9 cellular contexts compared by ENCODE assay signal in the genomic region with DNA sequence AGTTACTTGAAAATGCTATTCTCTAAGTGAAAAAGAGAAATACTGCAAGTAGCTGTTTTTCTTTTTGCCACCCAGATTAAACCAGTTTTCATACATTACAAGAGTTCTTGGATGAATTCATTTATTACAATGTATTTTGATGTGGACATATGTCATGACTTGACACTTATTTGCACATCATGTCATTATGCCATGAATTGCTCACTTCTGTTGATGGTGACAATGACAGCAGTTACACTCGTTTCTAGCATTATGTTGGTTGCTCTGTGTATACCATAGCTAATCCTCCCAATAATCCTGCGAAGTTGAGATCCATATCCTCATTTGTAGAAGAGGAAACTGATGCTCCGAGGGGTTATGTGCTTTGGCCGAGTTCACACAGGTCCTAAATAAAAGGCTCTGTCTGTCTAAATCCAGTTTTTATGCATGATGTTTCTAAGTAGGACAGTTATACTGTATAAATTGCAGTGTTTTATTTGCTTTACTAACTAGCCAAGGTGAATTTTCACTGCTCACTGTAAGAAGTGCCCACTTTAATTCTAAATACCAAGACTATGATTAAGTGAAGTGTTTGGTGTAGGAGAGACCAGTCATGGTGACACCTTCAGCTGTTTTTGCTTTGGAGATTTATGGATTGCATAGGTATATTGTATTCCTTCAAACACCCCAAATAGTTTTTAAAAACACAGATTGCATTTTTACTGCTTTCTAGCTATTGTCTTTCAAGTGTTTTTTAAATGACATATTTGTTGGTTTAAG. TPM values are rescaled to one million over a fixed set of nuclear protein-coding genes. Genes with fewer than 3 reads are reported as not detected.
A peak's percentile ranks its signal among the peaks of the same experiment; 100 is the strongest.
DNase-seq lines count a peak whose midpoint lies in the region; ATAC-seq and TF ChIP-seq lines count a peak whose summit lies in the region.
"Had no signal": no experiment of that assay in that cellular context is flagged by ENCODE, and none has a peak within 500 bp of the region (broad histone marks: within the 10 kb centered on the region; RNA-seq: fewer than 3 reads in every experiment).

No MANE protein-coding gene starts in this region.

- no peak for TF ChIP-seq CTCF in foreskin keratinocyte (conservative IDR thresholded peaks at IDR 0.05)

- peaks cover 89% of the 10 kb centered on the region for H3K4me1 Mint-ChIP-seq in activated T-cell treated with anti-CD3 and anti-CD28 coated beads, Interleukin-2, amount 50 U/mL, for 24 hours (ENCODE audit: low read depth)
- H3K4me1 Mint-ChIP-seq in stimulated activated naive B cell treated with anti-CD40 and anti-IgM and Interleukin-4, amounts not matched to agents 10 μg/mL and 1 μg/mL and 100 μg/mL, for 72 hours: peaks cover 45 to 69% of the 10 kb centered on the region in 2 donors

- H3K27me3 ChIP-seq in foreskin keratinocyte: no peaks in the 10 kb centered on the region

- H3K9me3 Mint-ChIP-seq in activated T-cell treated with anti-CD3 and anti-CD28 coated beads, Interleukin-2, amount 50 U/mL, for 24 hours: no peaks in the 10 kb centered on the region
- no peaks in the 10 kb centered on the region for H3K9me3 Mint-ChIP-seq in stimulated activated naive B cell treated with anti-CD40 and anti-IgM and Interleukin-4, amounts not matched to agents 10 μg/mL and 1 μg/mL and 100 μg/mL, for 72 hours

- peaks cover 59% of the 10 kb centered on the region for H3K4me1 ChIP-seq in foreskin keratinocyte

- H3K27ac Mint-ChIP-seq in activated T-cell treated with anti-CD3 and anti-CD28 coated beads, Interleukin-2, amount 50 U/mL, for 24 hours: peak overlapping the region; percentile 69
- H3K27ac Mint-ChIP-seq in stimulated activated naive B cell treated with anti-CD40 and anti-IgM and Interleukin-4, amounts not matched to agents 10 μg/mL and 1 μg/mL and 100 μg/mL, for 72 hours: peak overlapping the region; percentile 31

- no peak overlapping the region for H3K27ac ChIP-seq in foreskin keratinocyte

- peaks cover 73% of the 10 kb centered on the region for H3K36me3 Mint-ChIP-seq in activated T-cell treated with anti-CD3 and anti-CD28 coated beads, Interleukin-2, amount 50 U/mL, for 24 hours (ENCODE audit: low read depth)
- peaks cover 28 to 42% of the 10 kb centered on the region in 2 donors for H3K36me3 Mint-ChIP-seq in stimulated activated naive B cell treated with anti-CD40 and anti-IgM and Interleukin-4, amounts not matched to agents 10 μg/mL and 1 μg/mL and 100 μg/mL, for 72 hours

- no peak for DNase-seq in activated T-cell treated with anti-CD3 and anti-CD28 coated beads, Interleukin-2, amount 50 U/mL, for 24 hours
- DNase-seq in activated T-cell treated with anti-CD3 and anti-CD28 coated beads for 4 hours (no peak), OCI-M1 (lab: John Stamatoyannopoulos, UW) (peak; percentile 40), foreskin keratinocyte (no peak), NCI-H1930 (lab: John Stamatoyannopoulos, UW) (no peak), NCI-H69 (lab: John Stamatoyannopoulos, UW) (no peak)
- DNase-seq in stimulated activated naive B cell treated with anti-CD40 and anti-IgM and Interleukin-4, amounts not matched to agents 10 μg/mL and 1 μg/mL and 100 μg/mL, for 72 hours: no peak
- no peak for DNase-seq in stimulated activated CD4-positive, alpha-beta T cell treated with anti-CD3 and anti-CD28 coated beads, Interleukin-12 subunit alpha, Interleukin-12 subunit beta, amount 100 ng/mL, for 4 hours
- DNase-seq: SW 1271 had no signal

- ATAC-seq in foreskin keratinocyte: peak; percentile 55
- ATAC-seq in stimulated activated naive B cell treated with anti-CD40 and anti-IgM and Interleukin-4, amounts not matched to agents 10 μg/mL and 1 μg/mL and 100 μg/mL, for 72 hours (replicated peaks): no peak

- H3K4me3 Mint-ChIP-seq in activated T-cell treated with anti-CD3 and anti-CD28 coated beads, Interleukin-2, amount 50 U/mL, for 24 hours: no peak overlapping the region
- no peak overlapping the region for H3K4me3 Mint-ChIP-seq in stimulated activated naive B cell treated with anti-CD40 and anti-IgM and Interleukin-4, amounts not matched to agents 10 μg/mL and 1 μg/mL and 100 μg/mL, for 72 hours

- no peaks in the 10 kb centered on the region for H3K27me3 Mint-ChIP-seq in activated T-cell treated with anti-CD3 and anti-CD28 coated beads, Interleukin-2, amount 50 U/mL, for 24 hours
- H3K27me3 Mint-ChIP-seq in stimulated activated naive B cell treated with anti-CD40 and anti-IgM and Interleukin-4, amounts not matched to agents 10 μg/mL and 1 μg/mL and 100 μg/mL, for 72 hours: no peaks in the 10 kb centered on the region

RNA-seq across cellular contexts. Expression of a gene that starts 56.7 kb away (rescaled TPM):
- total RNA-seq in foreskin keratinocyte: 19.0 and 19.1 TPM in 2 replicates
- polyA plus RNA-seq in foreskin keratinocyte: 5.2 and 6.0 TPM in 2 replicates
